Comparison of ENCODE assay signal across 8 cellular contexts in the genomic region with DNA sequence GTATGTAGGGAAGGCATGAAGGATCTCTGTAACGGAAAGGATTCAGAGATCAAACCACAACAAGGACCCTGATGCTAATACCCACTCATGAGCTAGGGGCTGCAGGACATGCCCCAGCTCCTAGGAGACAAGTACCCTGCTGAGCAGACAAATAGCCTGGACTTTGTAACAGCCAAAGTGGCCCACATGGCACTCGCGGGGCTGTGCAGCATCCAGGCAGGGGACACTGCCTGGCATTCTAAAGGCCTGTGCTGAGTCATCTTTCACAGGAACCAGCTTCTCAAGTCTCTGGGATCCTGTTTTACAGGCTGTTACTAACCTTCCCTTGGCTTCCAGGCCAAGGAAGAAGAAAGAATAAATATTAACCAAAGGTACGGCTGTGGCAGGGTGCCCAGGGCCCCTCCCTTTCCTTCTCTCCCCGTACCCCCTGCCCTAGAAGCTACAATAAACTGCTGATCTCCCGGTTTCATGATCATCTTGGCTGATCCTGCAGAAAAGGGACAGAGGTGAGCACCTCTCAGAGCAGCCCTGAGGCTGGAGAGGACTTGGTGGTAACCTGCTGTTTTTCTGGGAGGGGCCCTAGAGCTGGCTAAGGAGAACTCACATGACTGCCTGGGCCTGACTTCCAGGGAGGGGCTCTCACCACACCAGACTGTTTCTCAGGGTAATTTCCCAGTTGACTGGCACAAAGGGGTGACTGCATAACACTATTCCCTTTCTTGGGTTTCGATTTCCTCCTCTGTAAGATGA. TPM values are rescaled to one million over a fixed set of nuclear protein-coding genes. Genes with fewer than 3 reads are reported as not detected.
DNase-seq lines count a peak whose midpoint lies in the region; ATAC-seq and TF ChIP-seq lines count a peak whose summit lies in the region.

No MANE protein-coding gene starts in this region.

- TF ChIP-seq CTCF in C4-2B (conservative IDR thresholded peaks at IDR 0.05) (no peak), ascending aorta (IDR thresholded peaks at IDR 0.05) (no peak), stomach (IDR thresholded peaks at IDR 0.05) (no peak)

- TF ChIP-seq POLR2A in stomach (IDR thresholded peaks at IDR 0.05) = no peak

- H3K27me3 ChIP-seq in ascending aorta (no peaks in the 10 kb centered on the region), stomach (no peaks in the 10 kb centered on the region)

- ATAC-seq in GM21390 (IDR thresholded peaks at IDR 0.05; ENCODE audit: unreplicated experiment) (no peak), GM21825 (IDR thresholded peaks at IDR 0.05; ENCODE audit: unreplicated experiment) (no peak)

- H3K9me3 ChIP-seq in ascending aorta = no peaks in the 10 kb centered on the region
- H3K9me3 ChIP-seq in stomach = no peaks in the 10 kb centered on the region

- peak; percentile 31 to 47 for DNase-seq in Kasumi-1 (lab: John Stamatoyannopoulos, UW)
- DNase-seq in ascending aorta (ENCODE audit: low spot score in 2 of 2) = peak in 1 of 2 donors; percentile 67
- DNase-seq in iris pigment epithelial cell (ENCODE audit: low read depth) = peak; percentile 42
- peak; percentile 89 for DNase-seq in stomach
- DNase-seq in stimulated activated CD4-positive, alpha-beta T cell treated with anti-CD3 and anti-CD28 coated beads, Interleukin-4, amount 100 ng/mL, for 1 hour = no peak

- intact Hi-C loops in ascending aorta (cut with DNase I) (loop anchor here (5.0 kb wide), 1 partner anchor 164 kb away; no protein-coding TSS in a partner anchor), stomach (cut with DNase I; ENCODE audit: low total_unique reads) (no loop called here)

- H3K4me1 ChIP-seq in ascending aorta = peaks cover 4 to 18% of the 10 kb centered on the region in 2 donors
- peaks cover 23 to 54% (median 39%) of the 10 kb centered on the region in 4 donors for H3K4me1 ChIP-seq in stomach

- TF ChIP-seq EP300 in stomach (IDR thresholded peaks at IDR 0.05) = no peak

- WGBS in stomach, 5 donors = 24 to 36% (median 30%) methylated on average over 6 to 7 of the region's 7 CpGs

- H3K27ac ChIP-seq in C4-2B = peak overlapping the region; percentile 93
- H3K27ac ChIP-seq in ascending aorta = peak overlapping the region; percentile 63 to 85
- peak overlapping the region; percentile 73 to 87 (median 77) for H3K27ac ChIP-seq in stomach

- H3K36me3 ChIP-seq in ascending aorta (no peaks in the 10 kb centered on the region), stomach (no peaks in the 10 kb centered on the region)

- H3K4me3 ChIP-seq in ascending aorta = no peak overlapping the region
- no peak overlapping the region for H3K4me3 ChIP-seq in stomach

RNA-seq across cellular contexts. Expression of gene RPEL1, which starts 4.2 kb away (rescaled TPM):
- total RNA-seq in ascending aorta (not detected), stomach (not detected)
- polyA plus RNA-seq in stomach = not detected

RNA-seq across cellular contexts. Expression of gene INA, which starts 35.5 kb away (rescaled TPM):
- not detected for total RNA-seq in ascending aorta
- total RNA-seq in stomach = 1 to 10 TPM in 1 of 5 donors, under 1 TPM in 2, not detected in 2; 0.29 to 1.8 (median 0.72) TPM
- polyA plus RNA-seq in stomach = 1 to 10 TPM in 2 of 3 donors, under 1 TPM in 1; 0.92 to 1.4 (median 1.2) TPM

RNA-seq across cellular contexts. Expression of gene NT5C2, which starts 48.4 kb away (rescaled TPM):
- total RNA-seq in ascending aorta (25.9 TPM), stomach (100 to 1,000 TPM in 1 of 5 donors, 10 to 100 TPM in 4; 20.0 to 176 (median 87.5) TPM)
- 10 to 100 TPM; 21.8 to 37.9 (median 33.3) TPM for polyA plus RNA-seq in stomach
